In genomic region chr5:141778211-141778610, GRCh38 we compare ENCODE assay signal across 11 cellular contexts.
DNase-seq lines count a peak whose midpoint lies in the region; ATAC-seq and TF ChIP-seq lines count a peak whose summit lies in the region.
"Had no signal": no experiment of that assay in that cellular context is flagged by ENCODE, and none has a peak within 500 bp of the region (broad histone marks: within the 10 kb centered on the region; RNA-seq: fewer than 3 reads in every experiment).

No MANE protein-coding gene starts in this region.

- H3K9me3 ChIP-seq in ovary (no peaks in the 10 kb centered on the region), right atrium auricular region (no peaks in the 10 kb centered on the region)

- intact Hi-C loops in dorsolateral prefrontal cortex (cut with DNase I), result no loop called here
- intact Hi-C loops in ovary (cut with DNase I), result no loop called here

- H3K4me1 ChIP-seq in ovary (ENCODE audit: insufficient read depth), result no peaks in the 10 kb centered on the region
- H3K4me1 ChIP-seq in right atrium auricular region, result peaks cover 0 to 19% of the 10 kb centered on the region in 2 donors

- DNase-seq in ELR (ENCODE audit: low read depth) (peak; percentile 65), NCI-H226 (peak; percentile 97), dorsolateral prefrontal cortex (peak in 5 of 10 donors; percentile 42 to 76 (median 62)), ovary (peak in 3 of 5 donors; percentile 19 to 39 (median 20)), NCI-H2107 (lab: John Stamatoyannopoulos, UW) (no peak), NCI-H1105 treated with DMSO at 0.1 percent for 48 hours (lab: John Stamatoyannopoulos, UW) (no peak), right atrium auricular region (ENCODE audit: low spot score) (no peak)
- DNase-seq: activated naive CD4-positive, alpha-beta T cell had no signal

- no peak overlapping the region for H3K4me3 ChIP-seq in dorsolateral prefrontal cortex
- no peak overlapping the region for H3K4me3 ChIP-seq in ovary
- H3K4me3 ChIP-seq in right atrium auricular region, result no peak overlapping the region
- H3K4me3 ChIP-seq: lung had no signal

- H3K36me3 ChIP-seq in ovary (no peaks in the 10 kb centered on the region), right atrium auricular region (no peaks in the 10 kb centered on the region)

- TF ChIP-seq CTCF in dorsolateral prefrontal cortex (IDR thresholded peaks at IDR 0.05 in 54 of 56, conservative IDR thresholded peaks at IDR 0.05 in 2 of 56; ENCODE audit: low read depth in 1 of 56, partially characterized antibody in 56 of 56), result no peak
- no peak for TF ChIP-seq CTCF in ovary (IDR thresholded peaks at IDR 0.05)
- no peak for TF ChIP-seq CTCF in right atrium auricular region (IDR thresholded peaks at IDR 0.05)

- 11 to 14% (median 11%) methylated on average over 11 of the region's 11 CpGs for WGBS in ovary, 3 donors

- ATAC-seq in GM21526 (IDR thresholded peaks at IDR 0.05; ENCODE audit: low FRiP score, unreplicated experiment), result no peak

- TF ChIP-seq EP300 in ovary (IDR thresholded peaks at IDR 0.05), result no peak

- peak overlapping the region in 51 of 59 donors; percentile 10 to 91 (median 68) for H3K27ac ChIP-seq in dorsolateral prefrontal cortex
- H3K27ac ChIP-seq in ovary, result no peak overlapping the region
- no peak overlapping the region for H3K27ac ChIP-seq in right atrium auricular region
- H3K27ac ChIP-seq: epithelial cell of prostate had no signal

- no peaks in the 10 kb centered on the region for H3K27me3 ChIP-seq in dorsolateral prefrontal cortex
- H3K27me3 ChIP-seq in ovary, result no peaks in the 10 kb centered on the region
- H3K27me3 ChIP-seq in right atrium auricular region, result no peaks in the 10 kb centered on the region

- TF ChIP-seq POLR2A in ovary (IDR thresholded peaks at IDR 0.05), result no peak

Comparison
In these comparisons a context has a peak if more than half of its experiments do, and no peak if none do; other contexts are left out.
1. DNase-seq: peak in ELR (single experiment), NCI-H226 (single experiment) and ovary (3 of 5); none in NCI-H2107 (single experiment), NCI-H1105 treated with DMSO at 0.1 percent for 48 hours (single experiment) and right atrium auricular region (single experiment).
2. H3K27ac ChIP-seq: peak in dorsolateral prefrontal cortex (51 of 59); none in ovary (0 of 2) and right atrium auricular region (0 of 2).